ENCODE assay signal across 16 cellular contexts in genomic region chr16:53922067-53922804, GRCh38.
DNase-seq lines count a peak whose midpoint lies in the region; ATAC-seq and TF ChIP-seq lines count a peak whose summit lies in the region.
"Had no signal": no experiment of that assay in that cellular context is flagged by ENCODE, and none has a peak within 500 bp of the region (broad histone marks: within the 10 kb centered on the region; RNA-seq: fewer than 3 reads in every experiment).

No MANE protein-coding gene starts in this region.

- no peak overlapping the region for H3K4me3 Mint-ChIP-seq in T-helper 2 cell treated with Interferon-gamma antibody and Interleukin-4, amounts not matched to agents 5 μg/mL and 100 μg/mL, for 36 hours
- H3K4me3 Mint-ChIP-seq in Caco-2 (ENCODE audit: unreplicated experiment) = no peak overlapping the region
- H3K4me3 Mint-ChIP-seq in nephron = no peak overlapping the region
- H3K4me3 Mint-ChIP-seq: CD14-positive monocyte had no signal

- no peak overlapping the region for H3K27ac ChIP-seq in coronary artery
- H3K27ac ChIP-seq: A549 had no signal

- POLR2A ChIA-PET in Caco-2 (lab: Charles Lee) = interaction anchor here (0.7 kb wide), 1 partner anchor 993 kb away, joined by 3 read pairs; no protein-coding TSS in a partner anchor

- no peak for TF ChIP-seq CTCF in Caco-2 (IDR thresholded peaks at IDR 0.05; ENCODE audit: insufficient read depth in 1 of 2, low read depth in 1 of 2, low read length in 1 of 2, severe bottlenecking in 1 of 2, unreplicated experiment in 1 of 2)
- no peak for TF ChIP-seq CTCF in nephron (IDR thresholded peaks at IDR 0.05; ENCODE audit: unreplicated experiment in 3 of 3)
- no peak for TF ChIP-seq CTCF in coronary artery (IDR thresholded peaks at IDR 0.05)

- H3K4me1 Mint-ChIP-seq in T-helper 2 cell treated with Interferon-gamma antibody and Interleukin-4, amounts not matched to agents 5 μg/mL and 100 μg/mL, for 36 hours (ENCODE audit: low read depth) = peaks cover 31% of the 10 kb centered on the region
- peaks cover 34% of the 10 kb centered on the region for H3K4me1 Mint-ChIP-seq in Caco-2 (ENCODE audit: low read depth, unreplicated experiment)
- peaks cover 20% of the 10 kb centered on the region for H3K4me1 Mint-ChIP-seq in nephron

- no peak for DNase-seq in T-helper 2 cell treated with Interferon-gamma antibody and Interleukin-4, amounts not matched to agents 5 μg/mL and 100 μg/mL, for 36 hours (ENCODE audit: low spot score)
- DNase-seq in T-helper 2 cell = no peak
- no peak for DNase-seq in Caco-2
- DNase-seq in dermis blood vessel endothelial cell = peak; percentile 4
- no peak for DNase-seq in coronary artery (ENCODE audit: low spot score)
- DNase-seq: AML-193; EL; H7; Karpas-422; MM.1S; NCI-H187; NK-92 treated with Interleukin-12 subunit alpha and Interleukin-12 subunit beta, amount 100 ng/mL, for 24 hours had no signal

- H3K4me1 ChIP-seq in Caco-2 = peaks cover 43% of the 10 kb centered on the region
- H3K4me1 ChIP-seq: A549 had no signal

- intact Hi-C loops in Caco-2 (cut with micrococcal nuclease; ENCODE audit: unreplicated experiment) = no loop called here

- peak overlapping the region; percentile 15 for H3K27ac Mint-ChIP-seq in T-helper 2 cell treated with Interferon-gamma antibody and Interleukin-4, amounts not matched to agents 5 μg/mL and 100 μg/mL, for 36 hours
- peak overlapping the region; percentile 14 for H3K27ac Mint-ChIP-seq in Caco-2 (ENCODE audit: unreplicated experiment)
- H3K27ac Mint-ChIP-seq in nephron = peak overlapping the region; percentile 42 to 77 (median 72)

- no peak for ATAC-seq in HG02973 (IDR thresholded peaks at IDR 0.05; ENCODE audit: unreplicated experiment)
- ATAC-seq: A549 had no signal

- BruUV-seq in Caco-2 (replicated peaks; lab: Mats Ljungman, UMichigan) = no TSS peak

- no peaks in the 10 kb centered on the region for H3K9me3 Mint-ChIP-seq in T-helper 2 cell treated with Interferon-gamma antibody and Interleukin-4, amounts not matched to agents 5 μg/mL and 100 μg/mL, for 36 hours
- H3K9me3 Mint-ChIP-seq in Caco-2 (ENCODE audit: unreplicated experiment) = no peaks in the 10 kb centered on the region
- no peaks in the 10 kb centered on the region for H3K9me3 Mint-ChIP-seq in nephron
- H3K9me3 Mint-ChIP-seq: CD14-positive monocyte had no signal

- H3K4me3 ChIP-seq in Caco-2 (ENCODE audit: low read depth, low read length) (no peak overlapping the region), coronary artery (no peak overlapping the region)
- H3K4me3 ChIP-seq: A549 had no signal

- no peaks in the 10 kb centered on the region for H3K27me3 Mint-ChIP-seq in T-helper 2 cell treated with Interferon-gamma antibody and Interleukin-4, amounts not matched to agents 5 μg/mL and 100 μg/mL, for 36 hours (ENCODE audit: low read depth)
- H3K27me3 Mint-ChIP-seq in Caco-2 (ENCODE audit: insufficient read depth, unreplicated experiment) (no peaks in the 10 kb centered on the region), nephron (ENCODE audit: low read depth) (no peaks in the 10 kb centered on the region)

- H3K36me3 ChIP-seq in Caco-2 (ENCODE audit: control insufficient read depth, insufficient read depth, low read length) = no peaks in the 10 kb centered on the region

- H3K9me3 ChIP-seq in Caco-2 = no peaks in the 10 kb centered on the region
- H3K9me3 ChIP-seq: A549 had no signal

- CTCF ChIA-PET in Caco-2 (lab: Charles Lee) = no interaction called here

- peaks cover 2% of the 10 kb centered on the region for H3K36me3 Mint-ChIP-seq in T-helper 2 cell treated with Interferon-gamma antibody and Interleukin-4, amounts not matched to agents 5 μg/mL and 100 μg/mL, for 36 hours (ENCODE audit: low read depth)
- H3K36me3 Mint-ChIP-seq in Caco-2 (ENCODE audit: insufficient read depth, unreplicated experiment) (no peaks in the 10 kb centered on the region), nephron (ENCODE audit: low read depth) (no peaks in the 10 kb centered on the region)

- no peaks in the 10 kb centered on the region for H3K27me3 ChIP-seq in Caco-2 (replicated peaks; ENCODE audit: control insufficient read depth, insufficient read depth, low read length)

Comparison
In these comparisons a context has a peak if more than half of its experiments do, and no peak if none do; other contexts are left out.
1. H3K27ac Mint-ChIP-seq: peak in every context shown above with its lines; median percentile 72 in nephron; 15 in T-helper 2 cell treated with Interferon-gamma antibody and Interleukin-4, amounts not matched to agents 5 μg/mL and 100 μg/mL, for 36 hours; 14 in Caco-2.